Comparison of ENCODE assay signal across 7 cellular contexts in genomic region chr12:6340745-6341438, GRCh38. TPM values are rescaled to one million over a fixed set of nuclear protein-coding genes. Genes with fewer than 3 reads are reported as not detected.
A peak's percentile ranks its signal among the peaks of the same experiment; 100 is the strongest.
DNase-seq lines count a peak whose midpoint lies in the region; ATAC-seq and TF ChIP-seq lines count a peak whose summit lies in the region.
"Had no signal": no experiment of that assay in that cellular context is flagged by ENCODE, and none has a peak within 500 bp of the region (broad histone marks: within the 10 kb centered on the region; RNA-seq: fewer than 3 reads in every experiment).

No MANE protein-coding gene starts in this region.

- ATAC-seq in RWPE2 (ENCODE audit: low read depth) (no peak), left lobe of liver (peak; percentile 2), HG03571 (IDR thresholded peaks at IDR 0.05; ENCODE audit: unreplicated experiment) (no peak), HG02884 (IDR thresholded peaks at IDR 0.05; ENCODE audit: unreplicated experiment) (no peak)

- no peak for TF ChIP-seq CTCF in RWPE2 (IDR thresholded peaks at IDR 0.05; ENCODE audit: poor library complexity, severe bottlenecking)

- peak overlapping the region; percentile 97 for H3K27ac ChIP-seq in RWPE2 (ENCODE audit: poor library complexity, severe bottlenecking)

- peak overlapping the region; percentile 92 for H3K4me3 ChIP-seq in RWPE2 (ENCODE audit: severe bottlenecking)

- no peaks in the 10 kb centered on the region for H3K27me3 ChIP-seq in RWPE2 (ENCODE audit: insufficient read depth, poor library complexity, severe bottlenecking)

- H3K36me3 ChIP-seq in RWPE2 (ENCODE audit: low read depth) = peaks cover 24% of the 10 kb centered on the region

- H3K9me3 ChIP-seq in RWPE2 (ENCODE audit: severe bottlenecking) = no peaks in the 10 kb centered on the region

- peaks cover 58% of the 10 kb centered on the region for H3K4me1 ChIP-seq in RWPE2 (ENCODE audit: insufficient read depth, poor library complexity, severe bottlenecking)

- DNase-seq in AML-193 (lab: John Stamatoyannopoulos, UW) = peak; percentile 47 to 60
- DNase-seq in RWPE2 (ENCODE audit: low spot score) = no peak
- no peak for DNase-seq in left lobe of liver (ENCODE audit: low spot score)
- no peak for DNase-seq in GOT3 (lab: John Stamatoyannopoulos, UW)
- DNase-seq: NCI-H2081 had no signal

RNA-seq across cellular contexts. Expression of gene TNFRSF1A, which starts 1.0 kb away (rescaled TPM):
- 76.0 TPM for total RNA-seq in left lobe of liver

RNA-seq across cellular contexts. Expression of gene PLEKHG6, which starts 30.4 kb away (rescaled TPM):
- 5.0 TPM for total RNA-seq in left lobe of liver

RNA-seq across cellular contexts. Expression of gene SCNN1A, which starts 34.5 kb away (rescaled TPM):
- 6.8 TPM for total RNA-seq in left lobe of liver

RNA-seq across cellular contexts. Expression of gene LTBR, which starts 43.1 kb away (rescaled TPM):
- total RNA-seq in left lobe of liver = 106 TPM

Comparison
In these comparisons a context has a peak if more than half of its experiments do, and no peak if none do; other contexts are left out.
1. DNase-seq: peak in AML-193 (2 of 2); none in RWPE2 (single experiment), left lobe of liver (single experiment) and GOT3 (single experiment).